In the genomic region with DNA sequence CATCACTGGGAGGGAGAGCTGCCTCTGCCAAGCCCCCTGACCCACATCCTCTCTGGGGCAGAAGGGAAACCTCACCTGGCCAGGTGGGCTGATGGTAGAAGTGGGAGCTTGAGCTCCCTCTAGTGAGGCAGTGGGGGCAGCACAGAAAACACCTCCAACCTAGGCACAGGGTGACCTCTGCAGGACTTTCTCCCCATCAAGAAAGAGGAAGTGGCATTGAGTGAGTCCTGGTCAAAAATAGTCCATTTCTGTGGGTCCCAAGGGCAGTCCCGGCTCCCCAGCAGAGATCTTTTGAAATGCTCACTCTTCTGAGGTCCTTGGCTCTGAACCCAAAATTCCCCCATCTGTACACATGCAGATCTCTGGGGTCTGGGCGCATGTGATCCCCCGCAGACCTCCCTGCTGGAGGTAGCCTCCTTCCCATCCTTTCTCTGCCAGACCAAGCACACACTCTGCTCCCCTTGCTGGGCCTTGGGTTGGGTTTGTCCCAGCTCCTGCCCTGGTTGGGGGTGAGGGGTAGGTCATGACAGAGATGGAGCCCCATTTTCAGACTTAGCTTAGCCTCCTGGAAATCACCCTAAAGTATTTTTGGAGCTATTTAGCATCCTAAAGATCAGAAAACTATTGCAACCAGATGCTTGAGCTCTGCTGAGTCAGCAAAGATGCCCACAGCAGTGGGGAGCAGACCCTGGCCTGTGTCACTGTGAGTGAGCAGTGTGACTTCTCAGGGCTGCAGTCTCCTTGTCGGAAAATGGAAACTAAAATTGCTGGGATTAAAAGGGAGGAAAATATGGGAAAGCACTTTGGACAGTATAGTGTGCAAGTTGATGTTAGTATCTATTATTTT, we compare ENCODE assay signal across 9 cellular contexts. TPM values are rescaled to one million over a fixed set of nuclear protein-coding genes. Genes with fewer than 3 reads are reported as not detected.
DNase-seq lines count a peak whose midpoint lies in the region; ATAC-seq and TF ChIP-seq lines count a peak whose summit lies in the region.
"Had no signal": no experiment of that assay in that cellular context is flagged by ENCODE, and none has a peak within 500 bp of the region (broad histone marks: within the 10 kb centered on the region; RNA-seq: fewer than 3 reads in every experiment).

No MANE protein-coding gene starts in this region.

- no peak overlapping the region for H2AFZ ChIP-seq in DND-41 (ENCODE audit: low read depth, low read length)

- H3K36me3 ChIP-seq in DND-41 (ENCODE audit: insufficient read depth, low read length) (no peaks in the 10 kb centered on the region), gastrocnemius medialis (no peaks in the 10 kb centered on the region)

- H4K20me1 ChIP-seq in DND-41 (ENCODE audit: insufficient read depth, low read length): no peaks in the 10 kb centered on the region

- DNase-seq in DND-41: peak; percentile 29
- DNase-seq in KBM-7: peak; percentile 72
- DNase-seq in activated CD4-positive, alpha-beta memory T cell treated with anti-CD3 and anti-CD28 coated beads, Interleukin-2, amount 10 ng/mL, durations not matched to agents 7 days and 5 days: peak; percentile 74
- DNase-seq in germinal center (ENCODE audit: low spot score): peak; percentile 78
- DNase-seq in stimulated activated CD8-positive, alpha-beta memory T cell treated with anti-CD3 and anti-CD28 coated beads, Interleukin-15, amount 100 ng/mL, for 1 hour (ENCODE audit: low read depth): peak; percentile 52
- DNase-seq in NCI-H128 (lab: John Stamatoyannopoulos, UW; ENCODE audit: unreplicated experiment): no peak
- DNase-seq in gastrocnemius medialis: no peak

- CTCF ChIA-PET in activated CD4-positive, alpha-beta memory T cell treated with anti-CD3 and anti-CD28 coated beads, Interleukin-2, amount 10 ng/mL, durations not matched to agents 7 days and 5 days (lab: Charles Lee): interaction anchor here (0.6 to 7.1 kb wide), 32 partner anchors 8 to 240 kb away, joined by 3 to 141 read pairs (median 6); partner anchors contain the start of gene LCP2

- peak; percentile 74 for TF ChIP-seq CTCF in DND-41 (IDR thresholded peaks at IDR 0.05; ENCODE audit: borderline replicate concordance, extremely low read depth, low read length, poor library complexity, severe bottlenecking)
- peak in 2 of 5 experiments; percentile 9 to 12 for TF ChIP-seq CTCF in gastrocnemius medialis (IDR thresholded peaks at IDR 0.05 in 4 of 5, conservative IDR thresholded peaks at IDR 0.05 in 1 of 5)

- in situ Hi-C loops in KBM-7 (cut with MboI; ENCODE audit: low pct_unique_long_range_greater_than_20kb, low sequenced_read_pairs): no loop called here
- in situ Hi-C loops in gastrocnemius medialis (cut with MboI; ENCODE audit: low sequenced_read_pairs in 4 of 4): no loop called here

- TF ChIP-seq POLR2A in gastrocnemius medialis (IDR thresholded peaks at IDR 0.05): no peak

- no peaks in the 10 kb centered on the region for H3K27me3 ChIP-seq in DND-41 (ENCODE audit: insufficient read depth, low read length, poor library complexity)
- H3K27me3 ChIP-seq in gastrocnemius medialis: no peaks in the 10 kb centered on the region

- H3K4me1 ChIP-seq in DND-41 (ENCODE audit: insufficient read depth, low read length) (no peaks in the 10 kb centered on the region), gastrocnemius medialis (no peaks in the 10 kb centered on the region)

- no peaks in the 10 kb centered on the region for H3K79me2 ChIP-seq in DND-41 (ENCODE audit: insufficient read depth, low read length)

- no peaks in the 10 kb centered on the region for H3K27me3 Mint-ChIP-seq in activated CD4-positive, alpha-beta memory T cell treated with anti-CD3 and anti-CD28 coated beads, Interleukin-2, amount 10 ng/mL, durations not matched to agents 7 days and 5 days

- H3K9ac ChIP-seq in DND-41 (ENCODE audit: low read depth, low read length): no peak overlapping the region

- H3K4me2 ChIP-seq in DND-41 (ENCODE audit: insufficient read depth, low read length): no peak overlapping the region

- ATAC-seq in DND-41 (ENCODE audit: insufficient read depth, low read depth): peak; percentile 71
- peak; percentile 86 for ATAC-seq in GM21528 (IDR thresholded peaks at IDR 0.05; ENCODE audit: low FRiP score, unreplicated experiment)
- no peak for ATAC-seq in gastrocnemius medialis

- no peaks in the 10 kb centered on the region for H3K36me3 Mint-ChIP-seq in activated CD4-positive, alpha-beta memory T cell treated with anti-CD3 and anti-CD28 coated beads, Interleukin-2, amount 10 ng/mL, durations not matched to agents 7 days and 5 days (ENCODE audit: low read depth)

- peaks cover 33% of the 10 kb centered on the region for H3K4me1 Mint-ChIP-seq in activated CD4-positive, alpha-beta memory T cell treated with anti-CD3 and anti-CD28 coated beads, Interleukin-2, amount 10 ng/mL, durations not matched to agents 7 days and 5 days

- H3K27ac ChIP-seq in DND-41 (ENCODE audit: low read length): no peak overlapping the region
- no peak overlapping the region for H3K27ac ChIP-seq in gastrocnemius medialis

- POLR2A ChIA-PET in activated CD4-positive, alpha-beta memory T cell treated with anti-CD3 and anti-CD28 coated beads, Interleukin-2, amount 10 ng/mL, durations not matched to agents 7 days and 5 days (lab: Charles Lee): interaction anchor here (0.9 to 4.3 kb wide), 10 partner anchors 8 to 113 kb away, joined by 3 to 27 read pairs (median 5); partner anchors contain the start of gene LCP2

- no peak overlapping the region for H3K4me3 Mint-ChIP-seq in activated CD4-positive, alpha-beta memory T cell treated with anti-CD3 and anti-CD28 coated beads, Interleukin-2, amount 10 ng/mL, durations not matched to agents 7 days and 5 days

- H3K27ac Mint-ChIP-seq in activated CD4-positive, alpha-beta memory T cell treated with anti-CD3 and anti-CD28 coated beads, Interleukin-2, amount 10 ng/mL, durations not matched to agents 7 days and 5 days: no peak overlapping the region

- H3K9me3 Mint-ChIP-seq in activated CD4-positive, alpha-beta memory T cell treated with anti-CD3 and anti-CD28 coated beads, Interleukin-2, amount 10 ng/mL, durations not matched to agents 7 days and 5 days: no peaks in the 10 kb centered on the region

- H3K9me3 ChIP-seq in DND-41 (ENCODE audit: insufficient read depth, low read length, severe bottlenecking): peaks cover 4% of the 10 kb centered on the region
- no peaks in the 10 kb centered on the region for H3K9me3 ChIP-seq in gastrocnemius medialis

- H3K4me3 ChIP-seq in DND-41 (ENCODE audit: low read depth in 1 of 2, low read length in 2 of 2) (no peak overlapping the region), gastrocnemius medialis (no peak overlapping the region)

- intact Hi-C loops in gastrocnemius medialis (cut with DNase I; ENCODE audit: low total_unique reads): loop anchor here (5.0 kb wide), 2 partner anchors 72 to 112 kb away; no protein-coding TSS in a partner anchor

RNA-seq across cellular contexts. Expression of gene LCP2, which starts 41.6 kb away (rescaled TPM):
- 100 to 1,000 TPM; 304 to 313 TPM for total RNA-seq in activated CD4-positive, alpha-beta memory T cell treated with anti-CD3 and anti-CD28 coated beads, Interleukin-2, amount 10 ng/mL, durations not matched to agents 7 days and 5 days
- 1 to 10 TPM; 1.9 to 3.2 (median 2.3) TPM for total RNA-seq in gastrocnemius medialis

RNA-seq across cellular contexts. Expression of gene KCNMB1, which starts 50.0 kb away (rescaled TPM):
- not detected for total RNA-seq in activated CD4-positive, alpha-beta memory T cell treated with anti-CD3 and anti-CD28 coated beads, Interleukin-2, amount 10 ng/mL, durations not matched to agents 7 days and 5 days
- total RNA-seq in gastrocnemius medialis: under 1 TPM in 2 of 4 donors, not detected in 2; 0.07 to 0.09 TPM
- total RNA-seq: glomerular endothelial cell had no signal

Comparison
In these comparisons a context has a peak if more than half of its experiments do, and no peak if none do; other contexts are left out.
1. ATAC-seq: peak in DND-41 (single experiment) and GM21528 (single experiment); none in gastrocnemius medialis (0 of 2).
2. DNase-seq: peak in DND-41 (single experiment), KBM-7 (single experiment), activated CD4-positive, alpha-beta memory T cell treated with anti-CD3 and anti-CD28 coated beads, Interleukin-2, amount 10 ng/mL, durations not matched to agents 7 days and 5 days (single experiment), germinal center (single experiment) and stimulated activated CD8-positive, alpha-beta memory T cell treated with anti-CD3 and anti-CD28 coated beads, Interleukin-15, amount 100 ng/mL, for 1 hour (single experiment); none in NCI-H128 (single experiment) and gastrocnemius medialis (0 of 2).
3. RNA of gene LCP2, which starts 41.6 kb away (total RNA-seq): 304 to 313 TPM in activated CD4-positive, alpha-beta memory T cell treated with anti-CD3 and anti-CD28 coated beads, Interleukin-2, amount 10 ng/mL, durations not matched to agents 7 days and 5 days; 1.9 to 3.2 TPM in gastrocnemius medialis; every median in the first group is over 10 times any median in the second.